In the genomic region with DNA sequence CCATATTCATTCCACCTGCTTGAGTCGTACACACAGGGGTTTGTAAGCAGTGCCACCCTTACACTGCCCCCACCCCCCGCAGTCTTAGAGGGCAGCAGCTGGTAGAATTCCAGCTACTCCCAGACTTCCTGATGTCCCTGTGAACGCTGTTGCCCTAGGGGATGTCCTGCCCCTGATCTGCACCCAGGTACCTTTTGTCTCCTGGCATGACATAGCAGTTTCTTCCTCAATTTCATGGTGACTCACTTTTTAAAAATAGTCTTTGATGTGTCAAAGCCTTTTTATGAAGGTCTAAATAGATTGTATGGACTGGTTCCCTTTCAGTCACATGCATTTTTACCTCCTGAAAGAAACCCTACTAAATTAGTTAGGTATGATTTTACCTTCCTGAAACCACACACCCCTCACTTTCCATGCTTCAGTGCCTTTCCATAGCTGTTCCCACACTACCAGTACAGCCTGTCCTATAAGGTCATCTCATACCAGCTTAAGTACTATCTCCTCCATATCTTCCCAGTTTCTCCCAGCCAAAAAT, we compare ENCODE assay signal across 1 cellular context.
TF ChIP-seq lines count a peak whose summit lies in the region.

No MANE protein-coding gene starts in this region.

TF ChIP-seq in A549, 52 proteins besides CTCF, POLR2A, EP300 and RAD21 (continued from another document):
- TF ChIP-seq, protein P1, sequence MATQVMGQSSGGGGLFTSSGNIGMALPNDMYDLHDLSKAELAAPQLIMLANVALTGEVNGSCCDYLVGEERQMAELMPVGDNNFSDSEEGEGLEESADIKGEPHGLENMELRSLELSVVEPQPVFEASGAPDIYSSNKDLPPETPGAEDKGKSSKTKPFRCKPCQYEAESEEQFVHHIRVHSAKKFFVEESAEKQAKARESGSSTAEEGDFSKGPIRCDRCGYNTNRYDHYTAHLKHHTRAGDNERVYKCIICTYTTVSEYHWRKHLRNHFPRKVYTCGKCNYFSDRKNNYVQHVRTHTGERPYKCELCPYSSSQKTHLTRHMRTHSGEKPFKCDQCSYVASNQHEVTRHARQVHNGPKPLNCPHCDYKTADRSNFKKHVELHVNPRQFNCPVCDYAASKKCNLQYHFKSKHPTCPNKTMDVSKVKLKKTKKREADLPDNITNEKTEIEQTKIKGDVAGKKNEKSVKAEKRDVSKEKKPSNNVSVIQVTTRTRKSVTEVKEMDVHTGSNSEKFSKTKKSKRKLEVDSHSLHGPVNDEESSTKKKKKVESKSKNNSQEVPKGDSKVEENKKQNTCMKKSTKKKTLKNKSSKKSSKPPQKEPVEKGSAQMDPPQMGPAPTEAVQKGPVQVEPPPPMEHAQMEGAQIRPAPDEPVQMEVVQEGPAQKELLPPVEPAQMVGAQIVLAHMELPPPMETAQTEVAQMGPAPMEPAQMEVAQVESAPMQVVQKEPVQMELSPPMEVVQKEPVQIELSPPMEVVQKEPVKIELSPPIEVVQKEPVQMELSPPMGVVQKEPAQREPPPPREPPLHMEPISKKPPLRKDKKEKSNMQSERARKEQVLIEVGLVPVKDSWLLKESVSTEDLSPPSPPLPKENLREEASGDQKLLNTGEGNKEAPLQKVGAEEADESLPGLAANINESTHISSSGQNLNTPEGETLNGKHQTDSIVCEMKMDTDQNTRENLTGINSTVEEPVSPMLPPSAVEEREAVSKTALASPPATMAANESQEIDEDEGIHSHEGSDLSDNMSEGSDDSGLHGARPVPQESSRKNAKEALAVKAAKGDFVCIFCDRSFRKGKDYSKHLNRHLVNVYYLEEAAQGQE (IDR thresholded peaks at IDR 0.05): no peak
- TF ChIP-seq CEBPB (IDR thresholded peaks at IDR 0.05) (no peak; a peak in 1 of 4 replicates), POLR2AphosphoS2 (conservative IDR thresholded peaks at IDR 0.05; ENCODE audit: low read length) (no peak), SREBF2 (IDR thresholded peaks at IDR 0.05) (no peak), EHMT2 (IDR thresholded peaks at IDR 0.05; ENCODE audit: low read depth) (no peak), MYC (IDR thresholded peaks at IDR 0.05; ENCODE audit: borderline replicate concordance, low read length) (no peak), FOSL2 (IDR thresholded peaks at IDR 0.05) (no peak), FOSL2 (CRISPR knock-in tag; IDR thresholded peaks at IDR 0.05) (peak; percentile 69), CBX8 (IDR thresholded peaks at IDR 0.05) (no peak), GATA3 (IDR thresholded peaks at IDR 0.05; ENCODE audit: borderline replicate concordance) (no peak)
